Comparison of ENCODE assay signal across 8 cellular contexts in genomic region chr3:169764453-169765280, GRCh38. TPM values are rescaled to one million over a fixed set of nuclear protein-coding genes. Genes with fewer than 3 reads are reported as not detected.
A peak's percentile ranks its signal among the peaks of the same experiment; 100 is the strongest.
DNase-seq lines count a peak whose midpoint lies in the region; ATAC-seq and TF ChIP-seq lines count a peak whose summit lies in the region.

TERC (minus strand) TSS chr3:169765060.

- H3K18ac ChIP-seq in mesenchymal stem cell (ENCODE audit: low read depth in 1 of 2, low read length in 2 of 2), result peak within 1 kb of the TSS; percentile 34 to 90

- peak within 1 kb of the TSS in 1 of 2 experiments; percentile 85 for H3K23ac ChIP-seq in mesenchymal stem cell (ENCODE audit: low read length in 2 of 2)

- no peaks in the 10 kb centered on the region for H3K27me3 Mint-ChIP-seq in CD8-positive, alpha-beta T cell (ENCODE audit: low read depth)

- TF ChIP-seq CTCF in CD8-positive, alpha-beta T cell (IDR thresholded peaks at IDR 0.05), result no peak

- CTCF ChIA-PET in CD8-positive, alpha-beta T cell (lab: Charles Lee), result interaction anchor here (1.9 to 2.3 kb wide), 2 partner anchors 8 to 202 kb away, joined by 5 to 14 read pairs; partner anchors contain the start of genes MYNN and SEC62

- H3K9ac ChIP-seq in endocrine pancreas (ENCODE audit: control insufficient read depth, insufficient read depth, low read length) (peak within 1 kb of the TSS; percentile 78), mesenchymal stem cell (ENCODE audit: low read length) (peak within 1 kb of the TSS; percentile 98)

- peaks cover 3% of the 10 kb centered on the region for H3K79me1 ChIP-seq in mesenchymal stem cell (replicated peaks; ENCODE audit: low read length, poor library complexity, severe bottlenecking)

- no peak within 1 kb of the TSS for H2AK5ac ChIP-seq in mesenchymal stem cell (ENCODE audit: low read length, severe bottlenecking)

- H3K4me2 ChIP-seq in mesenchymal stem cell (ENCODE audit: low read length, poor library complexity, severe bottlenecking), result peak within 1 kb of the TSS; percentile 72

- H3K14ac ChIP-seq in mesenchymal stem cell (ENCODE audit: low read length in 2 of 2), result peak within 1 kb of the TSS in 1 of 2 experiments; percentile 96

- peak; percentile 84 for ATAC-seq in CD8-positive, alpha-beta T cell
- ATAC-seq in GM19452 (IDR thresholded peaks at IDR 0.05; ENCODE audit: unreplicated experiment), result peak; percentile 85
- peak; percentile 26 for ATAC-seq in HG03575 (IDR thresholded peaks at IDR 0.05; ENCODE audit: extremely low read depth, insufficient number of reproducible peaks, low FRiP score, unreplicated experiment)

- peak within 1 kb of the TSS; percentile 91 for H3K27ac ChIP-seq in CD8-positive, alpha-beta T cell (ENCODE audit: low read depth, low read length)
- H3K27ac ChIP-seq in mesenchymal stem cell (ENCODE audit: low read length, poor library complexity, severe bottlenecking), result no peak within 1 kb of the TSS

- POLR2A ChIA-PET in CD8-positive, alpha-beta T cell (lab: Charles Lee), result interaction anchor here (0.5 to 3.5 kb wide), 5 partner anchors 8 to 604 kb away, joined by 3 to 45 read pairs (median 3); partner anchors contain the start of genes MYNN, PHC3, PRKCI and SEC62

- H3K27ac Mint-ChIP-seq in CD8-positive, alpha-beta T cell, result peak within 1 kb of the TSS; percentile 98

- H3K36me3 Mint-ChIP-seq in CD8-positive, alpha-beta T cell, result peaks cover 4% of the 10 kb centered on the region

- peak within 1 kb of the TSS; percentile 38 for H2BK15ac ChIP-seq in mesenchymal stem cell (ENCODE audit: low read depth, poor library complexity, severe bottlenecking)

- no peak within 1 kb of the TSS for H2BK5ac ChIP-seq in mesenchymal stem cell (ENCODE audit: low read depth, low read length, poor library complexity, severe bottlenecking)

- H3K27me3 ChIP-seq in CD8-positive, alpha-beta T cell (ENCODE audit: insufficient read depth, low read length), result no peaks in the 10 kb centered on the region
- no peaks in the 10 kb centered on the region for H3K27me3 ChIP-seq in endocrine pancreas (ENCODE audit: control insufficient read depth, insufficient read depth, low read length)
- no peaks in the 10 kb centered on the region for H3K27me3 ChIP-seq in mesenchymal stem cell (ENCODE audit: control insufficient read depth in 1 of 2, insufficient read depth in 1 of 2, low read length in 2 of 2)

- intact Hi-C loops in CD8-positive, alpha-beta T cell (cut with DNase I, micrococcal nuclease), result loop anchor here (1.0 to 10.0 kb wide), 16 partner anchors 9 to 1693 kb away; partner anchors contain the start of genes MYNN (in 2 of the 2), RPL22L1 (in 2 of the 2), SEC62 (in 2 of the 2) and SKIL (in 2 of the 2)

- H3K4me1 Mint-ChIP-seq in CD8-positive, alpha-beta T cell (ENCODE audit: low read depth), result peaks cover 25% of the 10 kb centered on the region

- H3K9me3 Mint-ChIP-seq in CD8-positive, alpha-beta T cell, result no peaks in the 10 kb centered on the region

- DNase-seq in CD8-positive, alpha-beta T cell, result peak; percentile 84 to 96 (median 90)
- DNase-seq in NOMO-1 (lab: John Stamatoyannopoulos, UW; ENCODE audit: unreplicated experiment in 2 of 2) (peak; percentile 84 to 93), mesenchymal stem cell (peak; percentile 82)
- DNase-seq in activated CD8-positive, alpha-beta memory T cell treated with anti-CD3 and anti-CD28 coated beads, Interleukin-2, amount 50 U/mL, for 1 hour (ENCODE audit: extremely low read depth), result peak; percentile 89
- DNase-seq in stimulated activated CD8-positive, alpha-beta memory T cell treated with anti-CD3 and anti-CD28 coated beads, Interleukin-12 subunit alpha, Interleukin-12 subunit beta, amount 100 ng/mL, for 4 hours (ENCODE audit: low read depth), result peak; percentile 84

- peaks cover 14% of the 10 kb centered on the region for H3K4me1 ChIP-seq in CD8-positive, alpha-beta T cell (ENCODE audit: insufficient read depth, low read length)
- H3K4me1 ChIP-seq in endocrine pancreas (ENCODE audit: control insufficient read depth, insufficient read depth, low read length) (no peaks in the 10 kb centered on the region), mesenchymal stem cell (ENCODE audit: control insufficient read depth, insufficient read depth, low read depth, low read length) (peaks cover 9% of the 10 kb centered on the region)

- 7% methylated on average over 70 of the region's 77 CpGs for whole genome bisulfite sequencing in mesenchymal stem cell

- peak within 1 kb of the TSS; percentile 97 for H4K8ac ChIP-seq in mesenchymal stem cell (ENCODE audit: low read length)

- peak within 1 kb of the TSS; percentile 96 for H3K4ac ChIP-seq in mesenchymal stem cell (ENCODE audit: low read depth in 1 of 2, low read length in 2 of 2)

- no peaks in the 10 kb centered on the region for H3K36me3 ChIP-seq in CD8-positive, alpha-beta T cell (ENCODE audit: insufficient read depth, low read length)
- H3K36me3 ChIP-seq in endocrine pancreas (ENCODE audit: control insufficient read depth, insufficient read depth, low read length), result no peaks in the 10 kb centered on the region
- H3K36me3 ChIP-seq in mesenchymal stem cell (ENCODE audit: control insufficient read depth in 1 of 2, insufficient read depth in 2 of 2, low read depth in 1 of 2, low read length in 2 of 2), result peaks cover 6 to 10% of the 10 kb centered on the region in 2 experiments

- H3K4me3 Mint-ChIP-seq in CD8-positive, alpha-beta T cell, result peak within 1 kb of the TSS; percentile 96

- peak within 1 kb of the TSS; percentile 81 for H3K4me3 ChIP-seq in CD8-positive, alpha-beta T cell (ENCODE audit: low read depth, low read length)
- peak within 1 kb of the TSS; percentile 60 for H3K4me3 ChIP-seq in endocrine pancreas (ENCODE audit: control insufficient read depth, insufficient read depth, low read length)
- peak within 1 kb of the TSS; percentile 49 to 87 for H3K4me3 ChIP-seq in mesenchymal stem cell (ENCODE audit: insufficient read depth in 1 of 2, low read depth in 1 of 2, low read length in 2 of 2)

- H2AFZ ChIP-seq in mesenchymal stem cell (ENCODE audit: low read depth, low read length), result peak within 1 kb of the TSS; percentile 96

- H2BK120ac ChIP-seq in mesenchymal stem cell (ENCODE audit: low read depth, low read length), result peak within 1 kb of the TSS; percentile 84

- H3K9me3 ChIP-seq in CD8-positive, alpha-beta T cell (ENCODE audit: low read length), result no peaks in the 10 kb centered on the region
- H3K9me3 ChIP-seq in endocrine pancreas (ENCODE audit: control insufficient read depth, low read length) (no peaks in the 10 kb centered on the region), mesenchymal stem cell (ENCODE audit: control insufficient read depth, low read length) (peaks cover 8% of the 10 kb centered on the region)

- no peak within 1 kb of the TSS for H2BK12ac ChIP-seq in mesenchymal stem cell (ENCODE audit: low read length in 2 of 2)

- peak within 1 kb of the TSS; percentile 98 for H4K91ac ChIP-seq in mesenchymal stem cell (ENCODE audit: low read length)

RNA-seq across cellular contexts. Expression of gene TERC, which starts in this region (rescaled TPM):
- total RNA-seq in CD8-positive, alpha-beta T cell, result 10 to 100 TPM; 12.7 to 13.3 TPM
- polyA plus RNA-seq in mesenchymal stem cell (2013, experiment 1 of 2), result 0.19 TPM
- not detected for polyA plus RNA-seq in mesenchymal stem cell (2013, experiment 2 of 2)

Comparison
In these comparisons a context has a peak if more than half of its experiments do, and no peak if none do; other contexts are left out.
1. ATAC-seq: peak in every context shown above with its lines; median percentile 85 in GM19452; 84 in CD8-positive, alpha-beta T cell; 26 in HG03575.